8 cellular contexts compared by ENCODE assay signal in genomic region chr19:10835089-10835753, GRCh38. TPM values are rescaled to one million over a fixed set of nuclear protein-coding genes. Genes with fewer than 3 reads are reported as not detected.
DNase-seq lines count a peak whose midpoint lies in the region; ATAC-seq and TF ChIP-seq lines count a peak whose summit lies in the region.

No MANE protein-coding gene starts in this region.

- H3K18ac ChIP-seq in IMR-90 (ENCODE audit: low read depth, low read length): no peak overlapping the region

- peaks cover 11 to 17% of the 10 kb centered on the region in 2 experiments; a peak in 3 of 4 replicates for H3K79me1 ChIP-seq in IMR-90 (ENCODE audit: low read depth in 1 of 2, low read length in 2 of 2)

- H3K9me3 ChIP-seq in CD4-positive, alpha-beta memory T cell (ENCODE audit: control insufficient read depth in 1 of 2, low read length in 2 of 2): no peaks in the 10 kb centered on the region
- peaks cover 5% of the 10 kb centered on the region for H3K9me3 ChIP-seq in IMR-90 (ENCODE audit: control insufficient read depth, insufficient read depth, low read length)
- no peaks in the 10 kb centered on the region for H3K9me3 ChIP-seq in lower lobe of right lung

- H3K27ac Mint-ChIP-seq in CD4-positive, alpha-beta memory T cell: peak overlapping the region; percentile 99 to 100 (median 100)

- H3K4me1 ChIP-seq in CD4-positive, alpha-beta memory T cell (ENCODE audit: insufficient read depth, low read length): peaks cover 17% of the 10 kb centered on the region
- H3K4me1 ChIP-seq in IMR-90 (ENCODE audit: control insufficient read depth, insufficient read depth, low read length): peaks cover 9% of the 10 kb centered on the region
- H3K4me1 ChIP-seq in lower lobe of right lung: peaks cover 17% of the 10 kb centered on the region
- H3K4me1 ChIP-seq in urinary bladder (ENCODE audit: insufficient read depth): no peaks in the 10 kb centered on the region

- no peak overlapping the region for H3K9ac ChIP-seq in IMR-90 (ENCODE audit: low read depth, low read length)

- CTCF ChIA-PET in CD4-positive, alpha-beta memory T cell (lab: Charles Lee; ENCODE audit: partially characterized antibody): interaction anchor here (1.4 to 6.4 kb wide), 6 partner anchors 15 to 118 kb away, joined by 4 to 67 read pairs (median 8); partner anchors contain the start of genes CARM1 and DNM2
- CTCF ChIA-PET in IMR-90 (lab: Yijun Ruan, JAX): interaction anchor here (1.6 kb wide), 1 partner anchor 26 kb away, joined by 7 read pairs; no protein-coding TSS in a partner anchor

- peaks cover 2 to 16% (median 6%) of the 10 kb centered on the region in 8 donors for H3K9me3 Mint-ChIP-seq in CD4-positive, alpha-beta memory T cell

- H2BK120ac ChIP-seq in IMR-90 (ENCODE audit: low read depth, low read length): no peak overlapping the region

- dilution Hi-C loops in IMR-90 (cut with HindIII; ENCODE audit: low sequenced_read_pairs, unreplicated experiment): no loop called here

- peak overlapping the region; percentile 96 to 100 (median 98) for H3K4me3 Mint-ChIP-seq in CD4-positive, alpha-beta memory T cell

- H3K9me1 ChIP-seq in IMR-90 (ENCODE audit: insufficient read depth, low read length): peaks cover 7% of the 10 kb centered on the region; the same call in 1 of the 2 replicates

- H3K4ac ChIP-seq in IMR-90 (ENCODE audit: low read depth, low read length): peak overlapping the region; percentile 57

- H2BK20ac ChIP-seq in IMR-90 (ENCODE audit: low read depth, low read length): no peak overlapping the region

- H3K56ac ChIP-seq in IMR-90 (ENCODE audit: extremely low read depth, insufficient read depth, low read length): no peak overlapping the region

- H4K5ac ChIP-seq in IMR-90 (ENCODE audit: low read depth, low read length): peak overlapping the region; percentile 11; the same call in 1 of the 2 replicates

- H3K4me3 ChIP-seq in CD4-positive, alpha-beta memory T cell (ENCODE audit: low read length in 2 of 2): peak overlapping the region in 1 of 2 donors; percentile 89
- H3K4me3 ChIP-seq in IMR-90 (ENCODE audit: insufficient read depth, low read depth, low read length): peak overlapping the region; percentile 30
- peak overlapping the region; percentile 80 for H3K4me3 ChIP-seq in lower lobe of right lung
- peak overlapping the region; percentile 65 for H3K4me3 ChIP-seq in urinary bladder (ENCODE audit: low read depth, low read length)

- ATAC-seq in IMR-90 (ENCODE audit: low read depth) (no peak), lower lobe of right lung (peak in 1 of 2 donors; percentile 0)

- H2AFZ ChIP-seq in IMR-90 (replicated peaks; ENCODE audit: low read length, poor library complexity): peak overlapping the region; percentile 89

- POLR2A ChIA-PET in CD4-positive, alpha-beta memory T cell (lab: Charles Lee; ENCODE audit: partially characterized antibody): interaction anchor here (0.9 to 2.5 kb wide), 20 partner anchors 9 to 540 kb away, joined by 3 to 46 read pairs (median 6); partner anchors contain the start of genes CARM1, CCDC159, DNM2 and QTRT1
- POLR2A ChIA-PET in IMR-90 (lab: Charles Lee; ENCODE audit: unreplicated experiment): interaction anchor here (1.0 kb wide), 2 partner anchors 17 to 21 kb away, joined by 3 to 4 read pairs; no protein-coding TSS in a partner anchor

- WGBS in IMR-90 (ENCODE audit: extremely low coverage in 2 of 2, insufficient read length in 1 of 2), 2 experiments: 47% methylated on average over 13 of the region's 32 CpGs; no CpG with 5 or more reads in 1 of the 2 experiments
- 47% methylated on average over 32 of the region's 32 CpGs for WGBS in urinary bladder

- H3K27me3 Mint-ChIP-seq in CD4-positive, alpha-beta memory T cell: no peaks in the 10 kb centered on the region

- no peak overlapping the region for H2BK15ac ChIP-seq in IMR-90 (ENCODE audit: low read depth, low read length)

- peaks cover 9 to 21% (median 13%) of the 10 kb centered on the region in 4 donors for H3K4me1 Mint-ChIP-seq in CD4-positive, alpha-beta memory T cell

- peaks cover 4% of the 10 kb centered on the region for H3K36me3 ChIP-seq in CD4-positive, alpha-beta memory T cell (ENCODE audit: insufficient read depth, low read length)
- H3K36me3 ChIP-seq in IMR-90 (ENCODE audit: control insufficient read depth, insufficient read depth, low read length) (peaks cover 32% of the 10 kb centered on the region), lower lobe of right lung (peaks cover 40% of the 10 kb centered on the region), urinary bladder (ENCODE audit: insufficient read depth) (no peaks in the 10 kb centered on the region)

- no peak for TF ChIP-seq RAD21 in IMR-90 (IDR thresholded peaks at IDR 0.05; ENCODE audit: low read length)

- TF ChIP-seq POLR2A in IMR-90 (IDR thresholded peaks at IDR 0.05; ENCODE audit: low read depth, low read length): no peak

- no peaks in the 10 kb centered on the region; the same call in 1 of the 2 replicates for H4K20me1 ChIP-seq in IMR-90 (ENCODE audit: insufficient read depth, low read length)

- H2AK9ac ChIP-seq in IMR-90 (replicated peaks; ENCODE audit: low read depth, low read length, poor library complexity): peak overlapping the region; percentile 87

- H3K36me3 Mint-ChIP-seq in CD4-positive, alpha-beta memory T cell: peaks cover 0 to 34% of the 10 kb centered on the region in 2 donors

- TF ChIP-seq CTCF in IMR-90 (conservative IDR thresholded peaks at IDR 0.05; ENCODE audit: low read depth, low read length): no peak
- no peak for TF ChIP-seq CTCF in lower lobe of right lung (IDR thresholded peaks at IDR 0.05)

- H3K27me3 ChIP-seq in CD4-positive, alpha-beta memory T cell (ENCODE audit: insufficient read depth, low read length): no peaks in the 10 kb centered on the region
- H3K27me3 ChIP-seq in IMR-90 (ENCODE audit: control insufficient read depth, insufficient read depth, low read length) (no peaks in the 10 kb centered on the region), lower lobe of right lung (ENCODE audit: low read depth) (no peaks in the 10 kb centered on the region)

- peak overlapping the region in 1 of 2 experiments; percentile 66; a peak in 3 of 4 replicates for H4K8ac ChIP-seq in IMR-90 (ENCODE audit: low read depth in 2 of 2, low read length in 2 of 2)

- H2AK5ac ChIP-seq in IMR-90 (ENCODE audit: low read depth, low read length): peak overlapping the region; percentile 74

- peak in 1 of 5 donors; percentile 98 for DNase-seq in CD4-positive, alpha-beta memory T cell
- no peak for DNase-seq in IMR-90
- DNase-seq in caudate nucleus (lab: John Stamatoyannopoulos, UW): peak in 3 of 61 donors; percentile 34 to 80 (median 41)
- DNase-seq in lower lobe of right lung: no peak
- no peak for DNase-seq in NCI-H1694 (lab: John Stamatoyannopoulos, UW)
- no peak for DNase-seq in activated CD4-positive, alpha-beta T cell treated with anti-CD3 and anti-CD28 coated beads, Interleukin-2, amount 50 U/mL, for 48 hours
- DNase-seq in SKM-1 treated with dmso at 0.1 percent for 144 hours (lab: John Stamatoyannopoulos, UW; ENCODE audit: unreplicated experiment): no peak

- peak overlapping the region; percentile 41 for H2BK5ac ChIP-seq in IMR-90 (ENCODE audit: low read depth, low read length, poor library complexity, severe bottlenecking)

- H3K14ac ChIP-seq in IMR-90 (replicated peaks; ENCODE audit: low read depth, low read length): no peak overlapping the region

- peak overlapping the region; percentile 3; the same call in 1 of the 2 replicates for H4K91ac ChIP-seq in IMR-90 (ENCODE audit: insufficient read depth, low read depth, low read length)

- peak overlapping the region; percentile 69 for H3K4me2 ChIP-seq in IMR-90 (ENCODE audit: low read depth, low read length)

- H3K23ac ChIP-seq in IMR-90 (ENCODE audit: low read depth, low read length): no peak overlapping the region

- in situ Hi-C loops in IMR-90 (cut with MboI; ENCODE audit: low sequenced_read_pairs): no loop called here

- intact Hi-C loops in CD4-positive, alpha-beta memory T cell (cut with micrococcal nuclease): loop anchor here (2.0 to 10.0 kb wide), 2 partner anchors 266 to 600 kb away; partner anchors contain the start of genes CDKN2D and S1PR2
- intact Hi-C loops in IMR-90 (cut with micrococcal nuclease) (loop anchor here (1.0 kb wide), 1 partner anchor 118 kb away; no protein-coding TSS in a partner anchor), lower lobe of right lung (cut with DNase I) (no loop called here)

- peak overlapping the region; percentile 95 for H3K27ac ChIP-seq in CD4-positive, alpha-beta memory T cell (ENCODE audit: low read depth, low read length)
- H3K27ac ChIP-seq in IMR-90 (ENCODE audit: insufficient read depth, low read length) (peak overlapping the region; percentile 26), caudate nucleus (ENCODE audit: low read depth, low read length) (peak overlapping the region; percentile 100), lower lobe of right lung (peak overlapping the region; percentile 99), urinary bladder (ENCODE audit: low read depth) (peak overlapping the region; percentile 73)

- BruUV-seq in IMR-90 (replicated peaks; lab: Mats Ljungman, UMichigan): no TSS peak

TF ChIP-seq in IMR-90, 13 proteins besides CTCF, POLR2A, EP300 and RAD21 (continues in another document):
- TF ChIP-seq FOS (IDR thresholded peaks at IDR 0.05; ENCODE audit: low read depth, low read length): no peak

RNA-seq across cellular contexts. Expression of gene TMED1, which starts 0.8 kb away (rescaled TPM):
- total RNA-seq in CD4-positive, alpha-beta memory T cell: 10 to 100 TPM in 1 of 2 experiments, 1 to 10 TPM in 1; 9.0 to 10.9 TPM
- 10 to 100 TPM; 24.7 to 24.9 TPM for polyA plus RNA-seq in CD4-positive, alpha-beta memory T cell
- total RNA-seq in IMR-90 (2012; rRNA removed) (32.8 and 37.6 TPM in 2 replicates), lower lobe of right lung (23.5 TPM), urinary bladder (23.5 TPM)
- polyA plus RNA-seq in IMR-90 (2012; rRNA removed) (41.4 and 46.3 TPM in 2 replicates), urinary bladder (41.6 TPM)
- polyA plus RNA-seq in IMR-90 (2012; cell fraction: cytosol; rRNA removed): 69.8 and 76.0 TPM in 2 replicates
- polyA plus RNA-seq in IMR-90 (2012; cell fraction: nucleus; rRNA removed; ENCODE audit: low replicate concordance): 17.4 and 25.2 TPM in 2 replicates

RNA-seq across cellular contexts. Expression of gene C19orf38, which starts 13.0 kb away (rescaled TPM):
- under 1 TPM; 0.36 to 0.49 TPM for total RNA-seq in CD4-positive, alpha-beta memory T cell
- polyA plus RNA-seq in CD4-positive, alpha-beta memory T cell: under 1 TPM in 1 of 2 donors, not detected in 1; 0.21 TPM
- total RNA-seq in IMR-90 (2012; rRNA removed) (0.18 and 0.28 TPM in 2 replicates), lower lobe of right lung (11.7 TPM), urinary bladder (2.6 TPM)
- polyA plus RNA-seq in IMR-90 (2012; rRNA removed) (0.16 and 0.19 TPM in 2 replicates), urinary bladder (2.4 TPM)
- 0.51 and 0.58 TPM in 2 replicates for polyA plus RNA-seq in IMR-90 (2012; cell fraction: cytosol; rRNA removed)
- 0.61 and 0.69 TPM in 2 replicates for polyA plus RNA-seq in IMR-90 (2012; cell fraction: nucleus; rRNA removed; ENCODE audit: low replicate concordance)

RNA-seq across cellular contexts. Expression of gene CARM1, which starts 36.1 kb away (rescaled TPM):
- 10 to 100 TPM; 25.2 to 26.5 TPM for total RNA-seq in CD4-positive, alpha-beta memory T cell
- polyA plus RNA-seq in CD4-positive, alpha-beta memory T cell: 1 to 10 TPM in 1 of 2 donors, under 1 TPM in 1; 0.71 to 1.8 TPM
- 17.2 and 20.3 TPM in 2 replicates for total RNA-seq in IMR-90 (2012; rRNA removed)
- 67.1 and 72.1 TPM in 2 replicates for polyA plus RNA-seq in IMR-90 (2012; rRNA removed)
- polyA plus RNA-seq in IMR-90 (2012; cell fraction: cytosol; rRNA removed): 48.1 and 93.2 TPM in 2 replicates
- 66.7 and 125 TPM in 2 replicates for polyA plus RNA-seq in IMR-90 (2012; cell fraction: nucleus; rRNA removed; ENCODE audit: low replicate concordance)
- total RNA-seq in lower lobe of right lung: 27.5 TPM
- 19.1 TPM for total RNA-seq in urinary bladder
- 55.7 TPM for polyA plus RNA-seq in urinary bladder

Comparison
In these comparisons a context has a peak if more than half of its experiments do, and no peak if none do; other contexts are left out.
1. H3K27ac ChIP-seq: peak in every context shown above with its lines; median percentile 100 in caudate nucleus; 99 in lower lobe of right lung; 95 in CD4-positive, alpha-beta memory T cell; 73 in urinary bladder; 26 in IMR-90.